Comparison of ENCODE assay signal across 10 cellular contexts in genomic region chr9:5843450-5844249, GRCh38. TPM values are rescaled to one million over a fixed set of nuclear protein-coding genes. Genes with fewer than 3 reads are reported as not detected.
DNase-seq lines count a peak whose midpoint lies in the region; ATAC-seq and TF ChIP-seq lines count a peak whose summit lies in the region.
"Had no signal": no experiment of that assay in that cellular context is flagged by ENCODE, and none has a peak within 500 bp of the region (broad histone marks: within the 10 kb centered on the region; RNA-seq: fewer than 3 reads in every experiment).

No MANE protein-coding gene starts in this region.

- H3K27ac Mint-ChIP-seq in brain = peak overlapping the region in 3 of 5 experiments; percentile 28 to 43 (median 43)
- H3K27ac Mint-ChIP-seq in natural killer cell treated with Interleukin-12 subunit alpha and Interleukin-12 subunit beta and Interleukin-15 and Interleukin-18, amount 100 ng/mL, for 72 hours = peak overlapping the region; percentile 87 to 92

- ATAC-seq in natural killer cell treated with Interleukin-12 subunit alpha and Interleukin-12 subunit beta and Interleukin-15 and Interleukin-18, amount 100 ng/mL, for 72 hours = peak in 1 of 2 donors; percentile 28
- ATAC-seq in HG03565 (IDR thresholded peaks at IDR 0.05; ENCODE audit: unreplicated experiment) = no peak
- no peak for ATAC-seq in HG03342 (IDR thresholded peaks at IDR 0.05; ENCODE audit: unreplicated experiment)

- no peak overlapping the region for H3K4me3 Mint-ChIP-seq in brain
- H3K4me3 Mint-ChIP-seq in natural killer cell treated with Interleukin-12 subunit alpha and Interleukin-12 subunit beta and Interleukin-15 and Interleukin-18, amount 100 ng/mL, for 72 hours = peak overlapping the region; percentile 78

- peak; percentile 75 for DNase-seq in Daoy (ENCODE audit: low read depth)
- peak; percentile 87 for DNase-seq in NCI-H2196 (lab: John Stamatoyannopoulos, UW; ENCODE audit: unreplicated experiment)
- no peak for DNase-seq in natural killer cell treated with Interleukin-12 subunit alpha and Interleukin-12 subunit beta and Interleukin-15 and Interleukin-18, amount 100 ng/mL, for 72 hours (ENCODE audit: low spot score)
- DNase-seq in DMS114 treated with DMSO at 0.1 percent for 48 hours (lab: John Stamatoyannopoulos, UW; ENCODE audit: unreplicated experiment) = no peak
- DNase-seq in HPDE6-E6E7 (ENCODE audit: extremely low spot score) = no peak
- DNase-seq: GOT3 had no signal

- H3K4me1 Mint-ChIP-seq in brain = peaks cover 16% of the 10 kb centered on the region
- peaks cover 72 to 77% of the 10 kb centered on the region in 2 donors for H3K4me1 Mint-ChIP-seq in natural killer cell treated with Interleukin-12 subunit alpha and Interleukin-12 subunit beta and Interleukin-15 and Interleukin-18, amount 100 ng/mL, for 72 hours (ENCODE audit: low read depth in 2 of 2)

- no peaks in the 10 kb centered on the region for H3K36me3 Mint-ChIP-seq in brain
- H3K36me3 Mint-ChIP-seq in natural killer cell treated with Interleukin-12 subunit alpha and Interleukin-12 subunit beta and Interleukin-15 and Interleukin-18, amount 100 ng/mL, for 72 hours = peaks cover 5% of the 10 kb centered on the region

- no peak for TF ChIP-seq CTCF in brain (conservative IDR thresholded peaks at IDR 0.05)

- peaks cover 3% of the 10 kb centered on the region for H3K27me3 Mint-ChIP-seq in brain
- no peaks in the 10 kb centered on the region for H3K27me3 Mint-ChIP-seq in natural killer cell treated with Interleukin-12 subunit alpha and Interleukin-12 subunit beta and Interleukin-15 and Interleukin-18, amount 100 ng/mL, for 72 hours

- H3K9me3 Mint-ChIP-seq in brain = no peaks in the 10 kb centered on the region
- H3K9me3 Mint-ChIP-seq in natural killer cell treated with Interleukin-12 subunit alpha and Interleukin-12 subunit beta and Interleukin-15 and Interleukin-18, amount 100 ng/mL, for 72 hours = no peaks in the 10 kb centered on the region

RNA-seq across cellular contexts. Expression of gene ERMP1, which starts 10.7 kb away (rescaled TPM):
- 11.7 and 13.3 TPM in 2 replicates for total RNA-seq in Daoy (2014; rRNA removed; shearing (Covaris generic))
- polyA plus RNA-seq in brain (ENCODE audit: insufficient read depth, low read depth, low replicate concordance) = 21.0 TPM
- total RNA-seq in natural killer cell treated with Interleukin-12 subunit alpha and Interleukin-12 subunit beta and Interleukin-15 and Interleukin-18, amount 100 ng/mL, for 72 hours = 10 to 100 TPM; 17.7 to 28.0 TPM

RNA-seq across cellular contexts. Expression of gene MLANA, which starts 47.0 kb away (rescaled TPM):
- total RNA-seq in Daoy (2014; rRNA removed; shearing (Covaris generic)) = not detected in 2 replicates
- not detected for polyA plus RNA-seq in brain (ENCODE audit: insufficient read depth, low read depth, low replicate concordance)
- total RNA-seq in natural killer cell treated with Interleukin-12 subunit alpha and Interleukin-12 subunit beta and Interleukin-15 and Interleukin-18, amount 100 ng/mL, for 72 hours = not detected
- total RNA-seq: temporal lobe had no signal

Comparison
In these comparisons a context has a peak if more than half of its experiments do, and no peak if none do; other contexts are left out.
1. DNase-seq: peak in Daoy (single experiment) and NCI-H2196 (single experiment); none in natural killer cell treated with Interleukin-12 subunit alpha and Interleukin-12 subunit beta and Interleukin-15 and Interleukin-18, amount 100 ng/mL, for 72 hours (single experiment), DMS114 treated with DMSO at 0.1 percent for 48 hours (single experiment) and HPDE6-E6E7 (single experiment).